ENCODE assay signal across 18 cellular contexts in the genomic region with DNA sequence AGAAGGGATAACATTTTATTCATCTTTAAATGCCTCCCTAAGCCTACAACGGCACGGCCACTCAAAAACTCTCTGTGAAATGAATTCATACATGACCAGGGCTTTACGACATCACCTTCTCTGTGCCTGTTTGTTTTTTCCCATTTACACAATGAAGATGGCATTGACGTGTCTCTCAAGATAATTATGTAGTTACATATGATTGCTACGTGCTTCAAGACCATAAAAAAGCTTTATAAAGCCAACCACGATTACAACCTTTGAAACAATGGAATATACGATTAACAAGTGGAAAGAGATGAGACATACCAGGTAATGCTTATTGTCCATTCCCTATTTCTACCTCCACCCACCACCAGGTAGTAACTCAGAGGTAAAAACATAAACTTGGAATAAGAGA.
"Had no signal": no experiment of that assay in that cellular context is flagged by ENCODE, and none has a peak within 500 bp of the region (broad histone marks: within the 10 kb centered on the region; RNA-seq: fewer than 3 reads in every experiment).

No MANE protein-coding gene starts in this region.

- DNase-seq: dorsolateral prefrontal cortex; effector CD4-positive, alpha-beta T cell; gastrocnemius medialis; head of caudate nucleus; naive thymus-derived CD4-positive, alpha-beta T cell; stimulated activated CD4-positive, alpha-beta T cell treated with anti-CD3 and anti-CD28 coated beads, Interleukin-2, amount 100 ng/mL, for 24 hours; stimulated activated CD4-positive, alpha-beta T cell treated with anti-CD3 and anti-CD28 coated beads, Interleukin-4, amount 100 ng/mL, for 24 hours; stimulated activated naive CD4-positive, alpha-beta T cell treated with Interleukin-2 at 50 U/mL for 16 hours; transverse colon; upper lobe of right lung; uterus had no signal

- H3K4me3 ChIP-seq: dorsolateral prefrontal cortex, gastrocnemius medialis, lung, neural progenitor cell, transverse colon, upper lobe of right lung, uterus had no signal

- H3K27me3 ChIP-seq: gastrocnemius medialis, neural progenitor cell, transverse colon, upper lobe of right lung, uterus had no signal

- H3K4me1 ChIP-seq: neural progenitor cell, parathyroid adenoma, upper lobe of right lung, uterus had no signal

- H3K27ac ChIP-seq: dorsolateral prefrontal cortex, gastrocnemius medialis, neural progenitor cell, parathyroid adenoma, transverse colon, upper lobe of right lung, uterus had no signal

- H3K9me3 Mint-ChIP-seq: memory B cell; naive thymus-derived CD4-positive, alpha-beta T cell; nephron; neural progenitor cell; stimulated activated effector memory CD8-positive, alpha-beta T cell treated with anti-CD3 and anti-CD28 coated beads, Interleukin-12 subunit alpha, Interleukin-12 subunit beta, amount 100 ng/mL, for 72 hours had no signal

- H3K9me3 ChIP-seq: gastrocnemius medialis, transverse colon, upper lobe of right lung, uterus had no signal

- H3K9ac ChIP-seq: neural progenitor cell, parathyroid adenoma had no signal

- H3K4me1 Mint-ChIP-seq: neural progenitor cell had no signal

- H3K4me3 Mint-ChIP-seq: memory B cell; naive thymus-derived CD4-positive, alpha-beta T cell; nephron; neural progenitor cell; stimulated activated effector memory CD8-positive, alpha-beta T cell treated with anti-CD3 and anti-CD28 coated beads, Interleukin-12 subunit alpha, Interleukin-12 subunit beta, amount 100 ng/mL, for 72 hours had no signal

- H3K27ac Mint-ChIP-seq: memory B cell; nephron; neural progenitor cell; progenitor cell of endocrine pancreas; stimulated activated effector memory CD8-positive, alpha-beta T cell treated with anti-CD3 and anti-CD28 coated beads, Interleukin-12 subunit alpha, Interleukin-12 subunit beta, amount 100 ng/mL, for 72 hours had no signal

- H3K36me3 Mint-ChIP-seq: memory B cell; naive thymus-derived CD4-positive, alpha-beta T cell; neural progenitor cell; stimulated activated effector memory CD8-positive, alpha-beta T cell treated with anti-CD3 and anti-CD28 coated beads, Interleukin-12 subunit alpha, Interleukin-12 subunit beta, amount 100 ng/mL, for 72 hours had no signal

- H3K36me3 ChIP-seq: gastrocnemius medialis, neural progenitor cell, transverse colon, upper lobe of right lung, uterus had no signal
